ENCODE assay signal across 8 cellular contexts in genomic region chr4:186726440-186727148, GRCh38. TPM values are rescaled to one million over a fixed set of nuclear protein-coding genes. Genes with fewer than 3 reads are reported as not detected.
A peak's percentile ranks its signal among the peaks of the same experiment; 100 is the strongest.
DNase-seq lines count a peak whose midpoint lies in the region; ATAC-seq and TF ChIP-seq lines count a peak whose summit lies in the region.

No MANE protein-coding gene starts in this region.

- H3K36me3 ChIP-seq in esophagus squamous epithelium: no peaks in the 10 kb centered on the region
- no peaks in the 10 kb centered on the region for H3K36me3 ChIP-seq in muscle layer of duodenum (ENCODE audit: control insufficient read depth in 1 of 2, insufficient read depth in 2 of 2, low read length in 2 of 2)

- peak overlapping the region; percentile 88 to 92 (median 91) for H3K27ac ChIP-seq in esophagus squamous epithelium
- H3K27ac ChIP-seq in muscle layer of duodenum (ENCODE audit: low read length): peak overlapping the region; percentile 89

- H3K9me3 ChIP-seq in esophagus squamous epithelium (no peaks in the 10 kb centered on the region), muscle layer of duodenum (ENCODE audit: control insufficient read depth in 1 of 2, low read length in 2 of 2) (no peaks in the 10 kb centered on the region)

- H3K4me3 ChIP-seq in esophagus squamous epithelium (peak overlapping the region; percentile 75 to 94 (median 87)), muscle layer of duodenum (ENCODE audit: low read depth in 1 of 2, low read length in 2 of 2) (peak overlapping the region; percentile 75 to 94)

- TF ChIP-seq POLR2A in esophagus squamous epithelium (IDR thresholded peaks at IDR 0.05): peak in 1 of 4 donors; percentile 82

- peaks cover 0 to 58% (median 0%) of the 10 kb centered on the region in 4 donors for H3K27me3 ChIP-seq in esophagus squamous epithelium
- no peaks in the 10 kb centered on the region for H3K27me3 ChIP-seq in muscle layer of duodenum (ENCODE audit: low read depth, low read length)

- WGBS in esophagus squamous epithelium, 2 donors: 1 to 2% methylated on average over 6 to 10 of the region's 80 CpGs

- POLR2A ChIA-PET in HEK293T (lab: Yijun Ruan, JAX): interaction anchor here (0.6 to 1.5 kb wide), 4 partner anchors 13 to 103 kb away, joined by 3 read pairs; no protein-coding TSS in a partner anchor

- peak; percentile 93 for DNase-seq in AG08396 (ENCODE audit: low spot score)
- DNase-seq in HEK293T (ENCODE audit: extremely low spot score): peak; percentile 58
- peak; percentile 63 for DNase-seq in SW480 (ENCODE audit: low spot score)
- DNase-seq in esophagus squamous epithelium (lab: John Stamatoyannopoulos, UW): no peak
- no peak for DNase-seq in UCSD-AML1 (lab: John Stamatoyannopoulos, UW; ENCODE audit: unreplicated experiment)

- CTCF ChIA-PET in HEK293T (lab: Yijun Ruan, JAX): interaction anchor here (0.6 to 2.1 kb wide), 5 partner anchors 8 to 1438 kb away, joined by 3 to 4 read pairs (median 3); no protein-coding TSS in a partner anchor

- H3K4me1 ChIP-seq in esophagus squamous epithelium: peaks cover 0 to 62% (median 0%) of the 10 kb centered on the region in 3 donors
- peaks cover 0 to 7% of the 10 kb centered on the region in 2 donors for H3K4me1 ChIP-seq in muscle layer of duodenum (ENCODE audit: control insufficient read depth in 1 of 2, insufficient read depth in 2 of 2, low read length in 2 of 2)

- intact Hi-C loops in esophagus squamous epithelium (cut with DNase I): no loop called here

- ATAC-seq in HG03280 (IDR thresholded peaks at IDR 0.05; ENCODE audit: unreplicated experiment) (no peak), HG02973 (IDR thresholded peaks at IDR 0.05; ENCODE audit: unreplicated experiment) (no peak)

- no peak for TF ChIP-seq CTCF in esophagus squamous epithelium (IDR thresholded peaks at IDR 0.05)

TF ChIP-seq in HEK293T, 16 proteins besides CTCF, POLR2A, EP300 and RAD21:
- no peak for TF ChIP-seq SP1 (IDR thresholded peaks at IDR 0.05)
- TF ChIP-seq LEF1 (IDR thresholded peaks at IDR 0.05; ENCODE audit: borderline replicate concordance): no peak
TF ChIP-seq in HEK293T: peak in this region for 0.

RNA-seq across cellular contexts. Expression of gene FAT1, which starts 2.9 kb away (rescaled TPM):
- total RNA-seq in esophagus squamous epithelium: 100 to 1,000 TPM in 1 of 4 donors, 10 to 100 TPM in 3; 21.0 to 109 (median 76.4) TPM

Comparison
In these comparisons a context has a peak if more than half of its experiments do, and no peak if none do; other contexts are left out.
1. DNase-seq: peak in AG08396 (single experiment), HEK293T (single experiment) and SW480 (single experiment); none in esophagus squamous epithelium (single experiment) and UCSD-AML1 (single experiment).